Comparison of ENCODE assay signal across 15 cellular contexts in genomic region chr9:70561805-70562395, GRCh38.
DNase-seq lines count a peak whose midpoint lies in the region; TF ChIP-seq lines count a peak whose summit lies in the region.
"Had no signal": no experiment of that assay in that cellular context is flagged by ENCODE, and none has a peak within 500 bp of the region (broad histone marks: within the 10 kb centered on the region; RNA-seq: fewer than 3 reads in every experiment).

No MANE protein-coding gene starts in this region.

- no peak for TF ChIP-seq EP300 in transverse colon (IDR thresholded peaks at IDR 0.05; ENCODE audit: low read depth)

- no peaks in the 10 kb centered on the region for H3K4me1 ChIP-seq in breast epithelium
- H3K4me1 ChIP-seq in muscle layer of duodenum (ENCODE audit: control insufficient read depth in 1 of 2, insufficient read depth in 2 of 2, low read length in 2 of 2): no peaks in the 10 kb centered on the region
- peaks cover 0 to 16% (median 0%) of the 10 kb centered on the region in 4 donors for H3K4me1 ChIP-seq in transverse colon

- POLR2A ChIA-PET in MCF 10A (lab: Yijun Ruan, JAX) (interaction anchor here (0.7 kb wide), 1 partner anchor 1885 kb away, joined by 3 read pairs; no protein-coding TSS in a partner anchor), HEK293T (lab: Yijun Ruan, JAX) (no interaction called here)

- H3K4me1 Mint-ChIP-seq in MCF 10A (ENCODE audit: insufficient read depth, unreplicated experiment): peaks cover 12% of the 10 kb centered on the region
- peaks cover 68% of the 10 kb centered on the region for H3K4me1 Mint-ChIP-seq in dendritic cell treated with granulocyte-macrophage colony-stimulating factor and Interleukin-4, amounts not matched to agents 40 ng/mL and 50 ng/mL, for 4 days (ENCODE audit: low read depth)

- 62 to 72% methylated on average over 3 of the region's 3 CpGs for WGBS in transverse colon (ENCODE audit: low coverage in 1 of 2), 2 donors

- in situ Hi-C loops in transverse colon (cut with MboI; ENCODE audit: low pct_ligation_motif_present in 1 of 4, low pct_unique_long_range_greater_than_20kb in 1 of 4, low sequenced_read_pairs in 3 of 4): no loop called here

- DNase-seq in breast epithelium (ENCODE audit: low spot score in 2 of 2): no peak
- DNase-seq in MCF 10A (ENCODE audit: unreplicated experiment): no peak
- no peak for DNase-seq in transverse colon
- DNase-seq in NCI-H82 (lab: John Stamatoyannopoulos, UW): no peak
- DNase-seq in HPDE6-E6E7 (ENCODE audit: extremely low spot score): no peak
- DNase-seq in HEK293T (ENCODE audit: extremely low spot score): no peak
- DNase-seq: activated B cell treated with CpG ODN at 0.5 μM for 24 hours, foreskin keratinocyte, H9, NCI-H1092, right lobe of liver had no signal

- no peaks in the 10 kb centered on the region for H3K27me3 Mint-ChIP-seq in MCF 10A (ENCODE audit: insufficient read depth, unreplicated experiment)
- no peaks in the 10 kb centered on the region for H3K27me3 Mint-ChIP-seq in dendritic cell treated with granulocyte-macrophage colony-stimulating factor and Interleukin-4, amounts not matched to agents 40 ng/mL and 50 ng/mL, for 4 days
- H3K27me3 Mint-ChIP-seq: activated B cell treated with CpG ODN at 0.5 μM for 24 hours, IgD-negative memory B cell had no signal

- no TSS peak for BruUV-seq in MCF 10A (replicated peaks; lab: Mats Ljungman, UMichigan)

- H3K36me3 ChIP-seq in breast epithelium (no peaks in the 10 kb centered on the region), muscle layer of duodenum (ENCODE audit: control insufficient read depth in 1 of 2, insufficient read depth in 2 of 2, low read length in 2 of 2) (no peaks in the 10 kb centered on the region), transverse colon (no peaks in the 10 kb centered on the region)
- H3K36me3 ChIP-seq: right lobe of liver had no signal

- intact Hi-C loops in breast epithelium (cut with DNase I; ENCODE audit: low total_unique reads): loop anchor here (10.0 kb wide), 1 partner anchor 1787 kb away; no protein-coding TSS in a partner anchor
- intact Hi-C loops in MCF 10A (cut with micrococcal nuclease): no loop called here
- intact Hi-C loops in dendritic cell treated with granulocyte-macrophage colony-stimulating factor and Interleukin-4, amounts not matched to agents 40 ng/mL and 50 ng/mL, for 4 days (cut with micrococcal nuclease): loop anchor here (2.0 kb wide), 1 partner anchor 15 kb away; no protein-coding TSS in a partner anchor
- intact Hi-C loops in transverse colon (cut with DNase I; ENCODE audit: low total_unique reads): no loop called here

- H3K27ac Mint-ChIP-seq in MCF 10A (ENCODE audit: low read depth, unreplicated experiment): no peak overlapping the region
- peak overlapping the region; percentile 90 for H3K27ac Mint-ChIP-seq in dendritic cell treated with granulocyte-macrophage colony-stimulating factor and Interleukin-4, amounts not matched to agents 40 ng/mL and 50 ng/mL, for 4 days
- H3K27ac Mint-ChIP-seq: activated B cell treated with CpG ODN at 0.5 μM for 24 hours, H9 had no signal

- no peaks in the 10 kb centered on the region for H3K9me3 ChIP-seq in breast epithelium
- no peaks in the 10 kb centered on the region for H3K9me3 ChIP-seq in muscle layer of duodenum (ENCODE audit: control insufficient read depth in 1 of 2, low read length in 2 of 2)
- no peaks in the 10 kb centered on the region for H3K9me3 ChIP-seq in transverse colon
- H3K9me3 ChIP-seq: right lobe of liver had no signal

- no peaks in the 10 kb centered on the region for H3K9me3 Mint-ChIP-seq in MCF 10A (ENCODE audit: unreplicated experiment)
- no peaks in the 10 kb centered on the region for H3K9me3 Mint-ChIP-seq in dendritic cell treated with granulocyte-macrophage colony-stimulating factor and Interleukin-4, amounts not matched to agents 40 ng/mL and 50 ng/mL, for 4 days
- H3K9me3 Mint-ChIP-seq: activated B cell treated with CpG ODN at 0.5 μM for 24 hours; activated T-helper 2 cell treated with anti-CD3 and anti-CD28 coated beads, Interferon-gamma antibody, Interleukin-2, Interleukin-4, amounts not matched to agents 10 μg/mL and 5 μg/mL and 100 μg/mL, durations not matched to agents 14 hours and 24 hours and 36 hours; H9; IgD-negative memory B cell had no signal

- H3K36me3 Mint-ChIP-seq in MCF 10A (ENCODE audit: insufficient read depth, unreplicated experiment): no peaks in the 10 kb centered on the region
- no peaks in the 10 kb centered on the region for H3K36me3 Mint-ChIP-seq in dendritic cell treated with granulocyte-macrophage colony-stimulating factor and Interleukin-4, amounts not matched to agents 40 ng/mL and 50 ng/mL, for 4 days (ENCODE audit: low read depth)
- H3K36me3 Mint-ChIP-seq: IgD-negative memory B cell had no signal

- no peak for TF ChIP-seq POLR2A in breast epithelium (IDR thresholded peaks at IDR 0.05)
- TF ChIP-seq POLR2A in transverse colon (IDR thresholded peaks at IDR 0.05): no peak

- peak overlapping the region; percentile 71 to 87 for H3K27ac ChIP-seq in breast epithelium
- peak overlapping the region; percentile 47 for H3K27ac ChIP-seq in muscle layer of duodenum (ENCODE audit: low read length)
- H3K27ac ChIP-seq in transverse colon: peak overlapping the region; percentile 61 to 72 (median 68)
- H3K27ac ChIP-seq: foreskin keratinocyte, right lobe of liver had no signal

- no peak overlapping the region for H3K4me3 Mint-ChIP-seq in MCF 10A (ENCODE audit: unreplicated experiment)
- no peak overlapping the region for H3K4me3 Mint-ChIP-seq in dendritic cell treated with granulocyte-macrophage colony-stimulating factor and Interleukin-4, amounts not matched to agents 40 ng/mL and 50 ng/mL, for 4 days
- H3K4me3 Mint-ChIP-seq: activated B cell treated with CpG ODN at 0.5 μM for 24 hours, H9, IgD-negative memory B cell had no signal

- H3K27me3 ChIP-seq in breast epithelium (no peaks in the 10 kb centered on the region), muscle layer of duodenum (ENCODE audit: low read depth, low read length) (no peaks in the 10 kb centered on the region), transverse colon (no peaks in the 10 kb centered on the region)
- H3K27me3 ChIP-seq: foreskin keratinocyte, right lobe of liver had no signal

- CTCF ChIA-PET in MCF 10A (lab: Yijun Ruan, JAX): interaction anchor here (0.6 to 1.2 kb wide), 3 partner anchors 9 to 141 kb away, joined by 3 read pairs; no protein-coding TSS in a partner anchor
- CTCF ChIA-PET in HEK293T (lab: Yijun Ruan, JAX): no interaction called here

- H3K4me3 ChIP-seq in breast epithelium (no peak overlapping the region), muscle layer of duodenum (ENCODE audit: low read depth in 1 of 2, low read length in 2 of 2) (no peak overlapping the region), transverse colon (no peak overlapping the region)
- H3K4me3 ChIP-seq: right lobe of liver had no signal

- TF ChIP-seq CTCF in breast epithelium (IDR thresholded peaks at IDR 0.05) (no peak), MCF 10A (IDR thresholded peaks at IDR 0.05; ENCODE audit: unreplicated experiment) (no peak), transverse colon (IDR thresholded peaks at IDR 0.05) (no peak)

TF ChIP-seq in HEK293T, 16 proteins besides CTCF, POLR2A, EP300 and RAD21:
- TF ChIP-seq NFRKB (IDR thresholded peaks at IDR 0.05) (no peak), LEF1 (IDR thresholded peaks at IDR 0.05; ENCODE audit: borderline replicate concordance) (no peak), CTBP1 (IDR thresholded peaks at IDR 0.05; ENCODE audit: borderline replicate concordance) (no peak), ELF4 (IDR thresholded peaks at IDR 0.05) (no peak), PKNOX1 (IDR thresholded peaks at IDR 0.05) (no peak), L3MBTL2 (conservative IDR thresholded peaks at IDR 0.05) (no peak), SUZ12 (IDR thresholded peaks at IDR 0.05) (no peak)

Comparison
In these comparisons a context has a peak if more than half of its experiments do, and no peak if none do; other contexts are left out.
1. intact Hi-C loops: an anchor here in breast epithelium (10.0 kb wide) and dendritic cell treated with granulocyte-macrophage colony-stimulating factor and Interleukin-4, amounts not matched to agents 40 ng/mL and 50 ng/mL, for 4 days (2.0 kb wide); none called in MCF 10A and transverse colon.